Comparison of ENCODE assay signal across 19 cellular contexts in genomic region chr16:11012841-11013240, GRCh38.
DNase-seq lines count a peak whose midpoint lies in the region; ATAC-seq, FAIRE-seq and TF ChIP-seq lines count a peak whose summit lies in the region.
"Had no signal": no experiment of that assay in that cellular context is flagged by ENCODE, and none has a peak within 500 bp of the region (broad histone marks: within the 10 kb centered on the region; RNA-seq: fewer than 3 reads in every experiment).

No MANE protein-coding gene starts in this region.

- in situ Hi-C loops in IMR-90 (cut with MboI; ENCODE audit: low sequenced_read_pairs) = no loop called here
- in situ Hi-C loops in transverse colon (cut with MboI; ENCODE audit: low pct_ligation_motif_present in 1 of 4, low pct_unique_long_range_greater_than_20kb in 1 of 4, low sequenced_read_pairs in 3 of 4) = no loop called here

- no peak overlapping the region for H3K23ac ChIP-seq in IMR-90 (ENCODE audit: low read depth, low read length)

- H3K4me1 ChIP-seq in IMR-90 (ENCODE audit: control insufficient read depth, insufficient read depth, low read length) (peaks cover 19% of the 10 kb centered on the region), transverse colon (peaks cover 0 to 14% (median 13%) of the 10 kb centered on the region in 4 donors)

- ATAC-seq in IMR-90 (ENCODE audit: low read depth) (no peak), WTC11 (no peak)
- no peak for ATAC-seq in activated naive CD8-positive, alpha-beta T cell treated with anti-CD3 and anti-CD28 coated beads, Interleukin-2, amount 50 U/mL, for 24 hours

- H3K9me1 ChIP-seq in IMR-90 (ENCODE audit: insufficient read depth, low read length) = peaks cover 26% of the 10 kb centered on the region

- peaks cover 2% of the 10 kb centered on the region; the same call in 1 of the 2 replicates for H3K4me1 Mint-ChIP-seq in WTC11
- H3K4me1 Mint-ChIP-seq in activated naive CD8-positive, alpha-beta T cell treated with anti-CD3 and anti-CD28 coated beads, Interleukin-2, amount 50 U/mL, for 24 hours = peaks cover 16% of the 10 kb centered on the region

- no CpG with 5 or more reads among the region's 8 CpGs for WGBS in IMR-90 (ENCODE audit: extremely low coverage in 2 of 2, insufficient read length in 1 of 2), 2 experiments
- 95% methylated on average over 8 of the region's 8 CpGs for WGBS in transverse colon (ENCODE audit: low coverage in 1 of 2), 2 donors

- H3K27ac ChIP-seq in IMR-90 (ENCODE audit: insufficient read depth, low read length) (no peak overlapping the region; the same call in 1 of the 2 replicates), transverse colon (no peak overlapping the region)

- FAIRE-seq in bronchial epithelial cell (lab: Jason Lieb, UNC) = no peak
- FAIRE-seq: GM12892, H54 had no signal

- H3K27me3 ChIP-seq in IMR-90 (ENCODE audit: control insufficient read depth, insufficient read depth, low read length) = no peaks in the 10 kb centered on the region
- H3K27me3 ChIP-seq in bronchial epithelial cell (ENCODE audit: control insufficient read depth, insufficient read depth, low read length) = no peaks in the 10 kb centered on the region
- no peaks in the 10 kb centered on the region for H3K27me3 ChIP-seq in transverse colon

- peaks cover 3% of the 10 kb centered on the region; the same call in 1 of the 2 replicates for H3K36me3 ChIP-seq in IMR-90 (ENCODE audit: control insufficient read depth, insufficient read depth, low read length)
- no peaks in the 10 kb centered on the region for H3K36me3 ChIP-seq in bronchial epithelial cell (ENCODE audit: control insufficient read depth, insufficient read depth, low read length)
- H3K36me3 ChIP-seq in transverse colon = no peaks in the 10 kb centered on the region

- peak overlapping the region; percentile 75 for H2BK120ac ChIP-seq in IMR-90 (ENCODE audit: low read depth, low read length)

- H3K9me3 ChIP-seq in IMR-90 (ENCODE audit: control insufficient read depth, insufficient read depth, low read length) = no peaks in the 10 kb centered on the region
- no peaks in the 10 kb centered on the region for H3K9me3 ChIP-seq in transverse colon
- H3K9me3 ChIP-seq: HAP-1 had no signal

- peak overlapping the region; percentile 59; the same call in 1 of the 2 replicates for H2BK20ac ChIP-seq in IMR-90 (ENCODE audit: low read depth, low read length)

- H4K5ac ChIP-seq in IMR-90 (ENCODE audit: low read depth, low read length) = peak overlapping the region; percentile 15

- TF ChIP-seq RAD21 in IMR-90 (IDR thresholded peaks at IDR 0.05; ENCODE audit: low read length) = no peak

- peak overlapping the region in 1 of 2 experiments; percentile 37; a peak in 2 of 4 replicates for H4K8ac ChIP-seq in IMR-90 (ENCODE audit: low read depth in 2 of 2, low read length in 2 of 2)

- no TSS peak for BruUV-seq in IMR-90 (replicated peaks; lab: Mats Ljungman, UMichigan)

- CTCF ChIA-PET in IMR-90 (lab: Yijun Ruan, JAX) = no interaction called here
- CTCF ChIA-PET in WTC11 (lab: Charles Lee) = no interaction called here

- no peak overlapping the region; the same call in 1 of the 2 replicates for H3K18ac ChIP-seq in IMR-90 (ENCODE audit: low read depth, low read length)

- peak overlapping the region; percentile 62; the same call in 1 of the 2 replicates for H3K14ac ChIP-seq in IMR-90 (replicated peaks; ENCODE audit: low read depth, low read length)

- peak overlapping the region; percentile 54 for H3K4ac ChIP-seq in IMR-90 (ENCODE audit: low read depth, low read length)

- no peaks in the 10 kb centered on the region for H4K20me1 ChIP-seq in IMR-90 (ENCODE audit: insufficient read depth, low read length)

- H3K4me3 ChIP-seq in IMR-90 (ENCODE audit: insufficient read depth, low read depth, low read length) (no peak overlapping the region), bronchial epithelial cell (ENCODE audit: low read depth, low read length) (no peak overlapping the region), transverse colon (no peak overlapping the region)
- H3K4me3 ChIP-seq: HAP-1 had no signal

- peak overlapping the region; percentile 93 for H2AK5ac ChIP-seq in IMR-90 (ENCODE audit: low read depth, low read length)

- TF ChIP-seq CTCF in IMR-90 (conservative IDR thresholded peaks at IDR 0.05; ENCODE audit: low read depth, low read length) = no peak
- no peak for TF ChIP-seq CTCF in WTC11 (IDR thresholded peaks at IDR 0.05)
- TF ChIP-seq CTCF in bronchial epithelial cell (IDR thresholded peaks at IDR 0.05; ENCODE audit: insufficient read depth, low read length, severe bottlenecking) = no peak
- no peak for TF ChIP-seq CTCF in transverse colon (IDR thresholded peaks at IDR 0.05)

- no peak overlapping the region for H3K56ac ChIP-seq in IMR-90 (ENCODE audit: extremely low read depth, insufficient read depth, low read length)

- H3K36me3 Mint-ChIP-seq in WTC11 = peaks cover 7% of the 10 kb centered on the region
- peaks cover 26% of the 10 kb centered on the region for H3K36me3 Mint-ChIP-seq in activated naive CD8-positive, alpha-beta T cell treated with anti-CD3 and anti-CD28 coated beads, Interleukin-2, amount 50 U/mL, for 24 hours (ENCODE audit: low read depth)

- no peak overlapping the region for H3K4me2 ChIP-seq in IMR-90 (ENCODE audit: low read depth, low read length)

- dilution Hi-C loops in IMR-90 (cut with HindIII; ENCODE audit: low sequenced_read_pairs, unreplicated experiment) = no loop called here

- POLR2A ChIA-PET in IMR-90 (lab: Charles Lee; ENCODE audit: unreplicated experiment) (no interaction called here), WTC11 (lab: Charles Lee) (no interaction called here)

- H3K27ac Mint-ChIP-seq in WTC11 = peak overlapping the region; percentile 24; the same call in 1 of the 2 replicates
- H3K27ac Mint-ChIP-seq in activated naive CD8-positive, alpha-beta T cell treated with anti-CD3 and anti-CD28 coated beads, Interleukin-2, amount 50 U/mL, for 24 hours = no peak overlapping the region
- H3K27ac Mint-ChIP-seq: HFFc6 had no signal

- no peaks in the 10 kb centered on the region for H3K27me3 Mint-ChIP-seq in WTC11 (ENCODE audit: low read depth)
- no peaks in the 10 kb centered on the region for H3K27me3 Mint-ChIP-seq in activated naive CD8-positive, alpha-beta T cell treated with anti-CD3 and anti-CD28 coated beads, Interleukin-2, amount 50 U/mL, for 24 hours
- H3K27me3 Mint-ChIP-seq: CD4-positive, alpha-beta memory T cell had no signal

- H3K4me3 Mint-ChIP-seq in WTC11 = no peak overlapping the region
- H3K4me3 Mint-ChIP-seq in activated naive CD8-positive, alpha-beta T cell treated with anti-CD3 and anti-CD28 coated beads, Interleukin-2, amount 50 U/mL, for 24 hours = no peak overlapping the region
- H3K4me3 Mint-ChIP-seq: CD4-positive, alpha-beta memory T cell; HFFc6 had no signal

- H2AK9ac ChIP-seq in IMR-90 (replicated peaks; ENCODE audit: low read depth, low read length, poor library complexity) = peak overlapping the region; percentile 50

- TF ChIP-seq EP300 in transverse colon (IDR thresholded peaks at IDR 0.05; ENCODE audit: low read depth) = no peak

- H4K91ac ChIP-seq in IMR-90 (ENCODE audit: insufficient read depth, low read depth, low read length) = peak overlapping the region; percentile 57

- H3K9me3 Mint-ChIP-seq in WTC11 = no peaks in the 10 kb centered on the region
- H3K9me3 Mint-ChIP-seq in activated naive CD8-positive, alpha-beta T cell treated with anti-CD3 and anti-CD28 coated beads, Interleukin-2, amount 50 U/mL, for 24 hours = no peaks in the 10 kb centered on the region
- H3K9me3 Mint-ChIP-seq: CD4-positive, alpha-beta memory T cell; HFFc6 had no signal

- DNase-seq in IMR-90 = no peak
- no peak for DNase-seq in WTC11 (ENCODE audit: low spot score)
- DNase-seq in bronchial epithelial cell (ENCODE audit: low read depth) = peak; percentile 69
- peak; percentile 39 for DNase-seq in mesenteric fat pad (ENCODE audit: low spot score)
- DNase-seq in putamen (ENCODE audit: low spot score) = no peak
- DNase-seq in activated naive CD8-positive, alpha-beta T cell treated with anti-CD3 and anti-CD28 coated beads, Interleukin-2, amount 50 U/mL, for 24 hours = no peak
- no peak for DNase-seq in transverse colon
- DNase-seq: C1 segment of cervical spinal cord; Calu3; CD4-positive, alpha-beta memory T cell; COR-L47; DMS53; DMS79 treated with DMSO at 0.1 percent for 48 hours; GF-D8; GOT3; HFFc6 had no signal

- H3K9ac ChIP-seq in IMR-90 (ENCODE audit: low read depth, low read length) = no peak overlapping the region

- no peak overlapping the region for H2AFZ ChIP-seq in IMR-90 (replicated peaks; ENCODE audit: low read length, poor library complexity)

- H2BK5ac ChIP-seq in IMR-90 (ENCODE audit: low read depth, low read length, poor library complexity, severe bottlenecking) = no peak overlapping the region

- intact Hi-C loops in IMR-90 (cut with micrococcal nuclease) = no loop called here
- intact Hi-C loops in transverse colon (cut with DNase I; ENCODE audit: low total_unique reads) = no loop called here

- peak overlapping the region; percentile 91; the same call in 2 of the 3 replicates for H2BK15ac ChIP-seq in IMR-90 (ENCODE audit: low read depth, low read length)

- no peak for TF ChIP-seq POLR2A in IMR-90 (IDR thresholded peaks at IDR 0.05; ENCODE audit: low read depth, low read length)
- no peak for TF ChIP-seq POLR2A in transverse colon (IDR thresholded peaks at IDR 0.05)

- peaks cover 12 to 31% of the 10 kb centered on the region in 2 experiments; a peak in 2 of 4 replicates for H3K79me1 ChIP-seq in IMR-90 (ENCODE audit: low read depth in 1 of 2, low read length in 2 of 2)

TF ChIP-seq in IMR-90, 13 proteins besides CTCF, POLR2A, EP300 and RAD21 (continues in another document):
- TF ChIP-seq BHLHE40 (IDR thresholded peaks at IDR 0.05; ENCODE audit: low read depth, low read length) = no peak
- TF ChIP-seq MAFK (IDR thresholded peaks at IDR 0.05; ENCODE audit: low read depth, low read length) = no peak
- TF ChIP-seq SMC3 (IDR thresholded peaks at IDR 0.05; ENCODE audit: low read depth, low read length) = no peak
- TF ChIP-seq RCOR1 (IDR thresholded peaks at IDR 0.05; ENCODE audit: insufficient replicate concordance, low read length) = no peak
- TF ChIP-seq MXI1 (IDR thresholded peaks at IDR 0.05; ENCODE audit: borderline replicate concordance, low read depth, low read length) = no peak
- no peak for TF ChIP-seq RFX5 (IDR thresholded peaks at IDR 0.05; ENCODE audit: low read depth, low read length)
- TF ChIP-seq CHD1 (IDR thresholded peaks at IDR 0.05; ENCODE audit: low read depth, low read length) = no peak

TF ChIP-seq in WTC11, 78 proteins besides CTCF, POLR2A, EP300 and RAD21 (continues in another document):
- TF ChIP-seq, protein P1, sequence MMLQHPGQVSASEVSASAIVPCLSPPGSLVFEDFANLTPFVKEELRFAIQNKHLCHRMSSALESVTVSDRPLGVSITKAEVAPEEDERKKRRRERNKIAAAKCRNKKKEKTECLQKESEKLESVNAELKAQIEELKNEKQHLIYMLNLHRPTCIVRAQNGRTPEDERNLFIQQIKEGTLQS (CRISPR knock-in tag; conservative IDR thresholded peaks at IDR 0.05) = no peak
- TF ChIP-seq ETV6 (CRISPR knock-in tag; IDR thresholded peaks at IDR 0.05) = no peak
- no peak for TF ChIP-seq ZNF263 (CRISPR knock-in tag; IDR thresholded peaks at IDR 0.05; ENCODE audit: low read depth)
- no peak for TF ChIP-seq SOX15 (CRISPR knock-in tag; IDR thresholded peaks at IDR 0.05)
- no peak for TF ChIP-seq SP1 (CRISPR knock-in tag; conservative IDR thresholded peaks at IDR 0.05)
- no peak for TF ChIP-seq IRF2 (CRISPR knock-in tag; IDR thresholded peaks at IDR 0.05; ENCODE audit: borderline replicate concordance, low read depth)
- no peak for TF ChIP-seq FOXP1 (CRISPR knock-in tag; IDR thresholded peaks at IDR 0.05; ENCODE audit: borderline replicate concordance)

Comparison
In these comparisons a context has a peak if more than half of its experiments do, and no peak if none do; other contexts are left out.
1. DNase-seq: peak in bronchial epithelial cell (single experiment) and mesenteric fat pad (single experiment); none in IMR-90 (single experiment), WTC11 (single experiment), putamen (single experiment), activated naive CD8-positive, alpha-beta T cell treated with anti-CD3 and anti-CD28 coated beads, Interleukin-2, amount 50 U/mL, for 24 hours (single experiment) and transverse colon (single experiment).